ENCODE assay signal across 8 cellular contexts in the genomic region with DNA sequence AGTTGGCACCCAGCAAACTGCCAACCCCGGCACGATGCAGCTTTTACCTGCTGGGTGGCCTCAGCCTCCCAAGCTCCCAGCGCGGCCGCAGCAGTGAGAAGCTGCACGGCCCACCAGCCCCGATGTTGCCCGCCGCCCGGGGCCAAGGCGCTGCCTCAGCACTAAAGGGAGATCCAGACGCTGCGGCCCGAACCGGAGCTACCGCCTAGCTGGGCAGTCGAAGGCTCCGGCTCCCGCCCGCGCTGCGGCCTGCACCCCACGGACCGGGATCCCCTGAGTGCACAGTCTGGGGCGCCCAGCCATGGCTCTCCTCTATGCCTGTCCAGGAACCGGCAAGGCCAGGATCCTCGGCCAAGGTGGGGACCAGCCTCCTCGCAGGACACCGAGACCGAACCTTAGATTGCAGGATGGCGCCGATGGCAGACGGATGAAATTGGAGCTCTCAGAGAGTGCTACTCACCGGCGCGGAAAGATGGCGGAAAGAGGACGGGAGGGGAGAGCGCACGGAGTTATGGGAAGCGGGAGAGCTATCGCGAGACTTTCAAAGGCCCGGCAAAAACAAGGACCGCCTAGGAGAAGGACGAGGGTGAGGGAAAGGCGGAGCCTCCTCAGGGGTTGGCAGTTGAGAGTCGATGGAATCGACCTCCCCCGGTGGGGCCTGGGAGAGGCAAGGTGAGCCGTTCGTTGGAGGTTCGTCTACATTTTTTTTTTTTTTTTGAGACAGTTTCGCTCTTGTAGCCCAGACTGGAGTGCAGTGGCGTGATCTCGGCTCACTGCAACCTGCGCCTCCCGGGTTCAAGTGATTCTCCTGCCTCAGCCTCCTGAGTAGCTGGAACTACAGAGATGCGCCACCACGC. TPM values are rescaled to one million over a fixed set of nuclear protein-coding genes. Genes with fewer than 3 reads are reported as not detected.
DNase-seq lines count a peak whose midpoint lies in the region; ATAC-seq and TF ChIP-seq lines count a peak whose summit lies in the region.

Gene RPS15A, minus strand, starts transcription at position 485 of the 857 bp plus-strand sequence. CDS start 1,221 bp downstream, outside the sequence.

- no peaks in the 10 kb centered on the region for H3K27me3 Mint-ChIP-seq in dendritic cell treated with granulocyte-macrophage colony-stimulating factor and Interleukin-4, amounts not matched to agents 40 ng/mL and 50 ng/mL, for 4 days

- H3K27ac ChIP-seq in left lung: peak within 1 kb of the TSS; percentile 74 to 89

- no peaks in the 10 kb centered on the region for H3K9me3 Mint-ChIP-seq in dendritic cell treated with granulocyte-macrophage colony-stimulating factor and Interleukin-4, amounts not matched to agents 40 ng/mL and 50 ng/mL, for 4 days

- peaks cover 89% of the 10 kb centered on the region for H3K36me3 Mint-ChIP-seq in dendritic cell treated with granulocyte-macrophage colony-stimulating factor and Interleukin-4, amounts not matched to agents 40 ng/mL and 50 ng/mL, for 4 days (ENCODE audit: low read depth)

- peak within 1 kb of the TSS; percentile 78 to 79 for H3K4me3 ChIP-seq in left lung

- no peaks in the 10 kb centered on the region for H3K9me3 ChIP-seq in left lung

- H3K27me3 ChIP-seq in left lung: no peaks in the 10 kb centered on the region

- H3K4me1 ChIP-seq in left lung: peaks cover 33 to 52% of the 10 kb centered on the region in 2 donors

- H3K36me3 ChIP-seq in left lung: peaks cover 0 to 73% of the 10 kb centered on the region in 2 donors

- DNase-seq in C1 segment of cervical spinal cord (lab: John Stamatoyannopoulos, UW) (peak; percentile 54 to 93 (median 87)), NCI-H748 treated with DMSO at 0.1 percent for 48 hours (lab: John Stamatoyannopoulos, UW) (peak; percentile 77), left lung (peak; percentile 93 to 96)
- DNase-seq in activated CD4-positive, alpha-beta T cell treated with anti-CD3 and anti-CD28 coated beads, Interleukin-2, amount 50 U/mL, for 24 hours (ENCODE audit: low read depth in 1 of 2, low spot score in 1 of 2): peak; percentile 79 to 93
- DNase-seq in stimulated activated CD4-positive, alpha-beta T cell treated with anti-CD3 and anti-CD28 coated beads, Interleukin-2, amount 100 ng/mL, for 48 hours: peak; percentile 85 to 86

- H3K4me1 Mint-ChIP-seq in dendritic cell treated with granulocyte-macrophage colony-stimulating factor and Interleukin-4, amounts not matched to agents 40 ng/mL and 50 ng/mL, for 4 days (ENCODE audit: low read depth): peaks cover 37% of the 10 kb centered on the region

- peak within 1 kb of the TSS; percentile 98 for H3K4me3 Mint-ChIP-seq in dendritic cell treated with granulocyte-macrophage colony-stimulating factor and Interleukin-4, amounts not matched to agents 40 ng/mL and 50 ng/mL, for 4 days

- peak; percentile 85 for ATAC-seq in GM19372 (IDR thresholded peaks at IDR 0.05; ENCODE audit: low read depth, unreplicated experiment)
- ATAC-seq in HG03558 (IDR thresholded peaks at IDR 0.05; ENCODE audit: extremely low read depth, unreplicated experiment): peak; percentile 47
- peak; percentile 97 for ATAC-seq in left lung

- peak within 1 kb of the TSS; percentile 90 for H3K27ac Mint-ChIP-seq in dendritic cell treated with granulocyte-macrophage colony-stimulating factor and Interleukin-4, amounts not matched to agents 40 ng/mL and 50 ng/mL, for 4 days

- intact Hi-C loops in dendritic cell treated with granulocyte-macrophage colony-stimulating factor and Interleukin-4, amounts not matched to agents 40 ng/mL and 50 ng/mL, for 4 days (cut with micrococcal nuclease): no loop called here
- intact Hi-C loops in left lung (cut with DNase I): no loop called here

- TF ChIP-seq CTCF in left lung (IDR thresholded peaks at IDR 0.05): no peak

RNA-seq across cellular contexts. Expression of gene RPS15A, which starts in this region (rescaled TPM):
- 1,000 to 10,000 TPM; 1,015 to 1,060 TPM for total RNA-seq in left lung

Comparison
In these comparisons a context has a peak if more than half of its experiments do, and no peak if none do; other contexts are left out.
1. Peak in every context shown above with its lines: DNase-seq, ATAC-seq, H3K4me3 ChIP-seq and H3K27ac ChIP-seq.
2. ATAC-seq: peak in every context shown above with its lines; median percentile 97 in left lung; 85 in GM19372; 47 in HG03558.